Comparison of ENCODE assay signal across 8 cellular contexts in the genomic region with DNA sequence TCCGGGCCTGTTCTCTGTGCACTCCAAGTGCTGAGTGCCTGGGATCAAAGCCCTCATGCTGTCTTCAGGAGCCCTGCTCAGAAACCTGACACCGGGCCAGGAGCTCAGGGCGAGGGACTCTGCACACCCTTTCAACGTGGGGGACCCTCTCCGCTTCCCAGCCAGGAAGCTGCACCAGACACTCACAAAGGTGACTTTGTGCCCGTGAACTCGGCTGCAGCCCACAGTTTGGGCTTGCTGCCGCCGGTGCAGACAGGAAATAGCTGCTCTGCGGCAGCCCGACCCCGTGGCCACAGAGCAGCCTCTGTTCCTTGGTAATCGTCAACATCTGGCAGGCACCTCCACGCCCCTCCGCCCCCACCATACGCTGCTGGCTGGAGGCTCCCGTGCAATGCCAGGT.
DNase-seq lines count a peak whose midpoint lies in the region; ATAC-seq, FAIRE-seq and TF ChIP-seq lines count a peak whose summit lies in the region.

No MANE protein-coding gene starts in this region.

- TF ChIP-seq POLR2A in GM12878 (IDR thresholded peaks at IDR 0.05; ENCODE audit: low read depth, low read length): no peak

- peak; percentile 54 to 83 (median 71) for DNase-seq in CD8-positive, alpha-beta T cell
- peak in 3 of 5 experiments; percentile 32 to 92 (median 78) for DNase-seq in T-helper 2 cell
- no peak for DNase-seq in GM12878 (ENCODE audit: low read depth, low spot score)
- peak; percentile 62 for DNase-seq in natural killer cell
- peak; percentile 67 for DNase-seq in upper lobe of right lung
- DNase-seq in NCI-H1417 (lab: John Stamatoyannopoulos, UW): no peak
- DNase-seq in NCI-H748 (lab: John Stamatoyannopoulos, UW; ENCODE audit: unreplicated experiment): no peak

- no peak for TF ChIP-seq EP300 in GM12878 (IDR thresholded peaks at IDR 0.05; ENCODE audit: borderline replicate concordance in 1 of 2, control insufficient read depth in 1 of 2, low read depth in 2 of 2, low read length in 2 of 2)

- in situ Hi-C loops in GM12878 (cut with MboI): no loop called here

- H3K36me3 ChIP-seq in CD8-positive, alpha-beta T cell (ENCODE audit: insufficient read depth, low read length): no peaks in the 10 kb centered on the region
- H3K36me3 ChIP-seq in GM12878 (ENCODE audit: control insufficient read depth in 2 of 2, insufficient read depth in 2 of 2, low read length in 1 of 2): no peaks in the 10 kb centered on the region
- H3K36me3 ChIP-seq in upper lobe of right lung: no peaks in the 10 kb centered on the region

- WGBS in GM12878 (ENCODE audit: insufficient coverage, insufficient replicate concordance, low lambda C conversion rate, missing lambda C conversion rate): 18% methylated on average over 17 of the region's 17 CpGs

- H3K27me3 ChIP-seq in CD8-positive, alpha-beta T cell (ENCODE audit: insufficient read depth, low read length): no peaks in the 10 kb centered on the region
- no peaks in the 10 kb centered on the region for H3K27me3 ChIP-seq in GM12878 (replicated peaks in 1 of 2; ENCODE audit: control insufficient read depth in 2 of 2, insufficient read depth in 2 of 2, low read length in 1 of 2)
- no peaks in the 10 kb centered on the region for H3K27me3 ChIP-seq in upper lobe of right lung

- SMC1A ChIA-PET in GM12878 (lab: Charles Lee; ENCODE audit: uncharacterized antibody, unreplicated experiment): no interaction called here

- peak overlapping the region; percentile 74 for H3K4me3 Mint-ChIP-seq in CD8-positive, alpha-beta T cell
- H3K4me3 Mint-ChIP-seq in natural killer cell: peak overlapping the region; percentile 86

- peak overlapping the region; percentile 26 for H3K4me3 ChIP-seq in CD8-positive, alpha-beta T cell (ENCODE audit: low read depth, low read length)
- H3K4me3 ChIP-seq in GM12878 (no peak overlapping the region), upper lobe of right lung (no peak overlapping the region)

- H3K4me2 ChIP-seq in GM12878 (ENCODE audit: control insufficient read depth, insufficient read depth): peak overlapping the region; percentile 47; the same call in 1 of the 2 replicates

- no peak overlapping the region for H3K9ac ChIP-seq in GM12878 (ENCODE audit: control insufficient read depth, insufficient read depth, low read length)

- POLR2A ChIA-PET in CD8-positive, alpha-beta T cell (lab: Charles Lee): interaction anchor here (0.7 to 1.6 kb wide), 6 partner anchors 11 to 101 kb away, joined by 3 to 7 read pairs (median 3); no protein-coding TSS in a partner anchor
- POLR2A ChIA-PET in GM12878 (lab: Charles Lee): no interaction called here

- peak overlapping the region; percentile 47 for H3K27ac ChIP-seq in CD8-positive, alpha-beta T cell (ENCODE audit: low read depth, low read length)
- H3K27ac ChIP-seq in GM12878 (ENCODE audit: control insufficient read depth, insufficient read depth) (no peak overlapping the region), upper lobe of right lung (no peak overlapping the region)

- no peak for TF ChIP-seq CTCF in CD8-positive, alpha-beta T cell (IDR thresholded peaks at IDR 0.05)
- TF ChIP-seq CTCF in GM12878 (IDR thresholded peaks at IDR 0.05 in 2 of 3, conservative IDR thresholded peaks at IDR 0.05 in 1 of 3; ENCODE audit: control insufficient read depth in 2 of 3, extremely low read depth in 1 of 3, insufficient read depth in 1 of 3, low read depth in 3 of 3, low read length in 3 of 3) (no peak), natural killer cell (IDR thresholded peaks at IDR 0.05) (no peak), upper lobe of right lung (IDR thresholded peaks at IDR 0.05) (no peak)

- ATAC-seq in CD8-positive, alpha-beta T cell: peak; percentile 83
- peak; percentile 59 for ATAC-seq in GM12878
- peak; percentile 88 to 97 (median 94) for ATAC-seq in natural killer cell
- ATAC-seq in upper lobe of right lung: peak; percentile 65
- ATAC-seq in HG03159 (IDR thresholded peaks at IDR 0.05; ENCODE audit: unreplicated experiment): no peak

- H3K79me2 ChIP-seq in GM12878 (ENCODE audit: control insufficient read depth, insufficient read depth, low read length): no peaks in the 10 kb centered on the region

- no peaks in the 10 kb centered on the region for H4K20me1 ChIP-seq in GM12878 (ENCODE audit: control insufficient read depth, insufficient read depth)

- TF ChIP-seq RAD21 in GM12878 (IDR thresholded peaks at IDR 0.05; ENCODE audit: insufficient read depth, low read depth, low read length): no peak

- no peaks in the 10 kb centered on the region for H3K9me3 ChIP-seq in CD8-positive, alpha-beta T cell (ENCODE audit: low read length)
- H3K9me3 ChIP-seq in GM12878 (replicated peaks; ENCODE audit: control insufficient read depth, insufficient read depth, low read length) (no peaks in the 10 kb centered on the region; the same call in 2 of the 3 replicates), upper lobe of right lung (no peaks in the 10 kb centered on the region)

- RAD21 ChIA-PET in GM12878 (lab: Charles Lee; ENCODE audit: unreplicated experiment): no interaction called here

- H3K27me3 Mint-ChIP-seq in CD8-positive, alpha-beta T cell (ENCODE audit: low read depth): no peaks in the 10 kb centered on the region
- H3K27me3 Mint-ChIP-seq in natural killer cell (ENCODE audit: low read depth in 2 of 2): no peaks in the 10 kb centered on the region

- H3K4me1 Mint-ChIP-seq in CD8-positive, alpha-beta T cell (ENCODE audit: low read depth): peaks cover 53% of the 10 kb centered on the region
- peaks cover 20 to 44% of the 10 kb centered on the region in 2 donors for H3K4me1 Mint-ChIP-seq in natural killer cell

- FAIRE-seq in GM12878 (lab: Jason Lieb, UNC): no peak

- no peak overlapping the region; the same call in 1 of the 2 replicates for H2AFZ ChIP-seq in GM12878 (ENCODE audit: control insufficient read depth, low read depth, low read length)

- H3K4me1 ChIP-seq in CD8-positive, alpha-beta T cell (ENCODE audit: insufficient read depth, low read length): peaks cover 30% of the 10 kb centered on the region
- H3K4me1 ChIP-seq in GM12878 (ENCODE audit: control insufficient read depth, insufficient read depth, low read length) (peaks cover 3% of the 10 kb centered on the region; the same call in 1 of the 2 replicates), upper lobe of right lung (no peaks in the 10 kb centered on the region)

- H3K36me3 Mint-ChIP-seq in CD8-positive, alpha-beta T cell: peaks cover 3% of the 10 kb centered on the region
- no peaks in the 10 kb centered on the region for H3K36me3 Mint-ChIP-seq in natural killer cell

- peak overlapping the region; percentile 89 for H3K27ac Mint-ChIP-seq in CD8-positive, alpha-beta T cell
- peak overlapping the region; percentile 78 to 86 for H3K27ac Mint-ChIP-seq in natural killer cell

- H3K9me3 Mint-ChIP-seq in CD8-positive, alpha-beta T cell: no peaks in the 10 kb centered on the region
- H3K9me3 Mint-ChIP-seq in natural killer cell: no peaks in the 10 kb centered on the region

- BruUV-seq in GM12878 (replicated peaks; lab: Mats Ljungman, UMichigan): no TSS peak

- intact Hi-C loops in CD8-positive, alpha-beta T cell (cut with DNase I, micrococcal nuclease): loop anchor here (2.0 to 5.0 kb wide), 3 partner anchors 65 to 97 kb away; no protein-coding TSS in a partner anchor
- intact Hi-C loops in GM12878 (cut with micrococcal nuclease; ENCODE audit: unreplicated experiment): no loop called here
- intact Hi-C loops in natural killer cell (cut with micrococcal nuclease): loop anchor here (1.0 to 10.0 kb wide), 2 partner anchors 59 to 97 kb away; no protein-coding TSS in a partner anchor
- intact Hi-C loops in upper lobe of right lung (cut with DNase I): no loop called here

- CTCF ChIA-PET in CD8-positive, alpha-beta T cell (lab: Charles Lee): interaction anchor here (1.2 to 1.5 kb wide), 2 partner anchors 54 to 59 kb away, joined by 3 to 4 read pairs; no protein-coding TSS in a partner anchor
- CTCF ChIA-PET in GM12878 (lab: Yijun Ruan, JAX): no interaction called here

TF ChIP-seq in GM12878, 131 proteins besides CTCF, POLR2A, EP300 and RAD21:
- no peak for TF ChIP-seq TAF1 (IDR thresholded peaks at IDR 0.05; ENCODE audit: borderline replicate concordance, low read depth, low read length)
- TF ChIP-seq, protein P1, sequence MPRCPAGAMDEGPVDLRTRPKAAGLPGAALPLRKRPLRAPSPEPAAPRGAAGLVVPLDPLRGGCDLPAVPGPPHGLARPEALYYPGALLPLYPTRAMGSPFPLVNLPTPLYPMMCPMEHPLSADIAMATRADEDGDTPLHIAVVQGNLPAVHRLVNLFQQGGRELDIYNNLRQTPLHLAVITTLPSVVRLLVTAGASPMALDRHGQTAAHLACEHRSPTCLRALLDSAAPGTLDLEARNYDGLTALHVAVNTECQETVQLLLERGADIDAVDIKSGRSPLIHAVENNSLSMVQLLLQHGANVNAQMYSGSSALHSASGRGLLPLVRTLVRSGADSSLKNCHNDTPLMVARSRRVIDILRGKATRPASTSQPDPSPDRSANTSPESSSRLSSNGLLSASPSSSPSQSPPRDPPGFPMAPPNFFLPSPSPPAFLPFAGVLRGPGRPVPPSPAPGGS (IDR thresholded peaks at IDR 0.05; ENCODE audit: borderline replicate concordance, insufficient read depth, low read depth, low read length, poor library complexity, severe bottlenecking): no peak
- TF ChIP-seq EGR1 (IDR thresholded peaks at IDR 0.05; ENCODE audit: borderline replicate concordance in 1 of 2, low read depth in 2 of 2, low read length in 2 of 2): no peak
- TF ChIP-seq YBX1 (IDR thresholded peaks at IDR 0.05): no peak
- 0 out of 2 replicates have a peak, but pooled peaks have one; percentile 9 for TF ChIP-seq RUNX3 (IDR thresholded peaks at IDR 0.05; ENCODE audit: low read length)
- no peak for TF ChIP-seq ETV6 (conservative IDR thresholded peaks at IDR 0.05 in 1 of 2, IDR thresholded peaks at IDR 0.05 in 1 of 2; ENCODE audit: borderline replicate concordance in 1 of 2, low read depth in 1 of 2)
- no peak for TF ChIP-seq PML (IDR thresholded peaks at IDR 0.05; ENCODE audit: low read length)
TF ChIP-seq in GM12878: peak in this region for 1.

Comparison
In these comparisons a context has a peak if more than half of its experiments do, and no peak if none do; other contexts are left out.
1. DNase-seq: peak in CD8-positive, alpha-beta T cell (7 of 7), T-helper 2 cell (3 of 5), natural killer cell (single experiment) and upper lobe of right lung (single experiment); none in GM12878 (single experiment), NCI-H1417 (0 of 3) and NCI-H748 (single experiment).
2. intact Hi-C loops: an anchor here in CD8-positive, alpha-beta T cell (2.0 to 5.0 kb wide) and natural killer cell (1.0 to 10.0 kb wide); none called in GM12878 and upper lobe of right lung.